ENCODE assay signal across 16 cellular contexts in the genomic region with DNA sequence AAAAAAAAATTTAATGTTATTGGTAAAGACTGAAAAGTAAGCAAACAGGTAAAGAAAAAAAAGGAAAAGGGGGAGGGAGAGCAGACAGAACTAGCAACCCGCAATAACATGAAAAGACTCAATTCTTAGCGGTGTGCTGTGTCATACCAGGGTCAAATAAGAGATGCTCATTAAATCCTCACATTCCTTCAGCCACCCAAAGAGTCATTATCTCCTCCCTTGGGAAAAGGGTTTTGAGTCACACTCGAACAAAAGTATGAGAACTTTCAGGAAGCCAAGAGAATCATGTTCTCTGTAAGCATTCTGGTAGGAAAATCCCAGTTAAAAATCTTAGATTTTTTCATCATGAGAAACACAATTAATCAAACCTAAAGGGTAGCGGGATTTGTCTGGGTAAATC. TPM values are rescaled to one million over a fixed set of nuclear protein-coding genes. Genes with fewer than 3 reads are reported as not detected.
A peak's percentile ranks its signal among the peaks of the same experiment; 100 is the strongest.
DNase-seq lines count a peak whose midpoint lies in the region; ATAC-seq and TF ChIP-seq lines count a peak whose summit lies in the region.
"Had no signal": no experiment of that assay in that cellular context is flagged by ENCODE, and none has a peak within 500 bp of the region (broad histone marks: within the 10 kb centered on the region; RNA-seq: fewer than 3 reads in every experiment).

No MANE protein-coding gene starts in this region.

- ATAC-seq in CD8-positive, alpha-beta T cell, result no peak
- ATAC-seq in central memory CD8-positive, alpha-beta T cell (replicated peaks; ENCODE audit: extremely low read depth, poor library complexity, severe bottlenecking), result no peak
- ATAC-seq in GM21447 (IDR thresholded peaks at IDR 0.05; ENCODE audit: unreplicated experiment), result no peak

- H3K4me2 ChIP-seq in MM.1S (ENCODE audit: low read depth, low read length), result no peak overlapping the region

- no peak overlapping the region for H3K4me3 Mint-ChIP-seq in CD8-positive, alpha-beta T cell
- no peak overlapping the region for H3K4me3 Mint-ChIP-seq in central memory CD8-positive, alpha-beta T cell

- CTCF ChIA-PET in CD8-positive, alpha-beta T cell (lab: Charles Lee), result interaction anchor here (0.7 kb wide), 1 partner anchor 673 kb away, joined by 4 read pairs; no protein-coding TSS in a partner anchor

- H3K36me3 Mint-ChIP-seq in CD8-positive, alpha-beta T cell, result no peaks in the 10 kb centered on the region
- peaks cover 10% of the 10 kb centered on the region for H3K36me3 Mint-ChIP-seq in central memory CD8-positive, alpha-beta T cell (ENCODE audit: insufficient read depth)

- H3K27me3 ChIP-seq in CD8-positive, alpha-beta T cell (ENCODE audit: insufficient read depth, low read length), result no peaks in the 10 kb centered on the region
- H3K27me3 ChIP-seq in MM.1S (replicated peaks; ENCODE audit: insufficient read depth, low read length), result no peaks in the 10 kb centered on the region
- H3K27me3 ChIP-seq: neutrophil, Peyer's patch, uterus had no signal

- no peak overlapping the region for H3K4me3 ChIP-seq in CD8-positive, alpha-beta T cell (ENCODE audit: low read depth, low read length)
- H3K4me3 ChIP-seq in MM.1S (ENCODE audit: low read length), result no peak overlapping the region
- H3K4me3 ChIP-seq: Peyer's patch, uterus had no signal

- peaks cover 46% of the 10 kb centered on the region for H3K4me1 Mint-ChIP-seq in CD8-positive, alpha-beta T cell (ENCODE audit: low read depth)
- H3K4me1 Mint-ChIP-seq in central memory CD8-positive, alpha-beta T cell, result peaks cover 19% of the 10 kb centered on the region

- no peaks in the 10 kb centered on the region for H3K36me3 ChIP-seq in CD8-positive, alpha-beta T cell (ENCODE audit: insufficient read depth, low read length)
- no peaks in the 10 kb centered on the region for H3K36me3 ChIP-seq in MM.1S (replicated peaks; ENCODE audit: insufficient read depth, low read length)
- H3K36me3 ChIP-seq: neutrophil, Peyer's patch, uterus had no signal

- no peaks in the 10 kb centered on the region for H3K79me2 ChIP-seq in MM.1S (ENCODE audit: low read length)

- intact Hi-C loops in CD8-positive, alpha-beta T cell (cut with DNase I, micrococcal nuclease), result loop anchor here in 1 of 2 experiments (2.0 kb wide), 1 partner anchor 14 kb away; no protein-coding TSS in a partner anchor

- H3K27ac Mint-ChIP-seq in CD8-positive, alpha-beta T cell, result peak overlapping the region; percentile 88
- H3K27ac Mint-ChIP-seq in central memory CD8-positive, alpha-beta T cell (ENCODE audit: low read depth), result peak overlapping the region; percentile 81

- no peak for TF ChIP-seq CTCF in CD8-positive, alpha-beta T cell (IDR thresholded peaks at IDR 0.05)
- no peak for TF ChIP-seq CTCF in MM.1S (IDR thresholded peaks at IDR 0.05; ENCODE audit: low read length)

- H3K9ac ChIP-seq in MM.1S (ENCODE audit: low read length), result no peak overlapping the region

- no peak overlapping the region for H3K27ac ChIP-seq in CD8-positive, alpha-beta T cell (ENCODE audit: low read depth, low read length)
- H3K27ac ChIP-seq in MM.1S (ENCODE audit: low read length), result peak overlapping the region; percentile 91; the same call in 1 of the 2 replicates
- H3K27ac ChIP-seq: neutrophil, Peyer's patch, uterus had no signal

- no peak for DNase-seq in CD8-positive, alpha-beta T cell
- DNase-seq in MM.1S, result no peak
- no peak for DNase-seq in central memory CD8-positive, alpha-beta T cell (ENCODE audit: low spot score in 2 of 2)
- DNase-seq in non-pigmented ciliary epithelial cell (ENCODE audit: low read depth), result peak; percentile 38
- no peak for DNase-seq in iPS-NIHi11 (ENCODE audit: low spot score)
- DNase-seq in AML-193 (lab: John Stamatoyannopoulos, UW), result no peak
- DNase-seq in NCI-H2171 (lab: John Stamatoyannopoulos, UW), result no peak
- DNase-seq: activated CD4-positive, CD25-positive, alpha-beta regulatory T cell; caudate nucleus; GDM1; glutamatergic neuron; NCI-H2029 treated with DMSO at 0.1 percent for 48 hours; Peyer's patch; uterus had no signal

- POLR2A ChIA-PET in CD8-positive, alpha-beta T cell (lab: Charles Lee), result no interaction called here

- H3F3A ChIP-seq in MM.1S (ENCODE audit: insufficient read depth, low read length), result peaks cover 41% of the 10 kb centered on the region

- no peaks in the 10 kb centered on the region for H3K9me3 Mint-ChIP-seq in CD8-positive, alpha-beta T cell
- no peaks in the 10 kb centered on the region for H3K9me3 Mint-ChIP-seq in central memory CD8-positive, alpha-beta T cell

- no peaks in the 10 kb centered on the region for H3K9me3 ChIP-seq in CD8-positive, alpha-beta T cell (ENCODE audit: low read length)
- H3K9me3 ChIP-seq in MM.1S (replicated peaks; ENCODE audit: insufficient read depth, low read length), result no peaks in the 10 kb centered on the region
- H3K9me3 ChIP-seq: neutrophil, Peyer's patch, uterus had no signal

- H3K4me1 ChIP-seq in CD8-positive, alpha-beta T cell (ENCODE audit: insufficient read depth, low read length), result peaks cover 35% of the 10 kb centered on the region
- peaks cover 73% of the 10 kb centered on the region for H3K4me1 ChIP-seq in MM.1S (ENCODE audit: low read length)
- H3K4me1 ChIP-seq: Peyer's patch, uterus had no signal

- no peaks in the 10 kb centered on the region for H4K20me1 ChIP-seq in MM.1S (ENCODE audit: insufficient read depth, low read length)

- no peak overlapping the region for H2AFZ ChIP-seq in MM.1S (ENCODE audit: low read length)

- H3K9me2 ChIP-seq in MM.1S (replicated peaks; ENCODE audit: insufficient read depth, low read length), result no peaks in the 10 kb centered on the region

- no peaks in the 10 kb centered on the region for H3K27me3 Mint-ChIP-seq in CD8-positive, alpha-beta T cell (ENCODE audit: low read depth)
- no peaks in the 10 kb centered on the region for H3K27me3 Mint-ChIP-seq in central memory CD8-positive, alpha-beta T cell

RNA-seq across cellular contexts. Expression of a gene that starts 23.4 kb away (rescaled TPM):
- total RNA-seq in CD8-positive, alpha-beta T cell, result under 1 TPM; 0.62 to 1.00 TPM
